9 cellular contexts compared by ENCODE assay signal in the genomic region with DNA sequence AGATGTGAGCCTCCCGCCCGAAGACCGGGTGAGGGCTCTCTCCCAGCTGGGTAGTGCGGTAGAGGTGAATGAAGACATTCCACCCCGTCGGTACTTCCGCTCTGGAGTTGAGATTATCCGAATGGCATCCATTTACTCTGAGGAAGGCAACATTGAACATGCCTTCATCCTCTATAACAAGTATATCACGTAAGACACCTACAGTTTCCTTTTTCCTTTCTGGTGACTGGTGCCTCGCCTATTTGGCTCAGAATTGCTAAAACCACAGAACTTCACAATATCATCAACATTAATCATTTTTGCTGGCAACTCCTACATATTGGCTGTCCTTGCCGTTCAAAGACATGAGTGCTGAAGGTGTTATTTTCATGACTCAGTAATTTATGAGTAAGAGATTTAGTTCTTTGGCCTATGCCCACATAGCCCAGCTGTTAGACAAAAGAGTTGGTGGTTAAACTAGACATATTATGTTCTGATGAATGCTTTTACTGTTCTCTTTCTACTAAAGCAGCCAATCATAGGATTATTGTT. TPM values are rescaled to one million over a fixed set of nuclear protein-coding genes. Genes with fewer than 3 reads are reported as not detected.
DNase-seq lines count a peak whose midpoint lies in the region; ATAC-seq lines count a peak whose summit lies in the region.
"Had no signal": no experiment of that assay in that cellular context is flagged by ENCODE, and none has a peak within 500 bp of the region (broad histone marks: within the 10 kb centered on the region; RNA-seq: fewer than 3 reads in every experiment).

No MANE protein-coding gene starts in this region.

- H3K4me3 Mint-ChIP-seq in T-helper 1 cell treated with Interleukin-12 subunit alpha and Interleukin-12 subunit beta and Interleukin-4 antibody, amounts not matched to agents 30 μg/mL and 1 μg/mL, for 36 hours, result peak overlapping the region; percentile 56
- peak overlapping the region; percentile 89 to 96 for H3K4me3 Mint-ChIP-seq in effector memory CD8-positive, alpha-beta T cell

- H3K36me3 Mint-ChIP-seq in T-helper 1 cell treated with Interleukin-12 subunit alpha and Interleukin-12 subunit beta and Interleukin-4 antibody, amounts not matched to agents 30 μg/mL and 1 μg/mL, for 36 hours (ENCODE audit: low read depth), result peaks cover 32% of the 10 kb centered on the region
- peaks cover 24% of the 10 kb centered on the region for H3K36me3 Mint-ChIP-seq in effector memory CD8-positive, alpha-beta T cell (ENCODE audit: insufficient read depth)

- intact Hi-C loops in posterior vena cava (cut with DNase I), result loop anchor here in 1 of 2 donors (5.0 kb wide), 1 partner anchor 61 kb away; the partner anchor contains the start of gene ACTG2

- peak; percentile 75 for DNase-seq in EH (ENCODE audit: low read depth)
- peak in 2 of 3 experiments; percentile 15 to 34 for DNase-seq in effector memory CD8-positive, alpha-beta T cell
- DNase-seq in skeletal muscle cell (ENCODE audit: low read depth), result peak; percentile 78
- DNase-seq in posterior vena cava (ENCODE audit: low spot score), result no peak
- DNase-seq in activated CD4-positive, CD25-positive, alpha-beta regulatory T cell (lab: John Stamatoyannopoulos, UW), result no peak
- DNase-seq: NCI-H82 had no signal

- peaks cover 5% of the 10 kb centered on the region for H3K9me3 Mint-ChIP-seq in T-helper 1 cell treated with Interleukin-12 subunit alpha and Interleukin-12 subunit beta and Interleukin-4 antibody, amounts not matched to agents 30 μg/mL and 1 μg/mL, for 36 hours
- no peaks in the 10 kb centered on the region for H3K9me3 Mint-ChIP-seq in effector memory CD8-positive, alpha-beta T cell

- no peaks in the 10 kb centered on the region for H3K27me3 Mint-ChIP-seq in T-helper 1 cell treated with Interleukin-12 subunit alpha and Interleukin-12 subunit beta and Interleukin-4 antibody, amounts not matched to agents 30 μg/mL and 1 μg/mL, for 36 hours (ENCODE audit: low read depth)
- no peaks in the 10 kb centered on the region for H3K27me3 Mint-ChIP-seq in effector memory CD8-positive, alpha-beta T cell

- H3K27ac Mint-ChIP-seq in T-helper 1 cell treated with Interleukin-12 subunit alpha and Interleukin-12 subunit beta and Interleukin-4 antibody, amounts not matched to agents 30 μg/mL and 1 μg/mL, for 36 hours, result peak overlapping the region; percentile 82
- peak overlapping the region; percentile 98 to 100 for H3K27ac Mint-ChIP-seq in effector memory CD8-positive, alpha-beta T cell

- ATAC-seq in effector memory CD8-positive, alpha-beta T cell (replicated peaks), result peak; percentile 64
- no peak for ATAC-seq in HG02973 (IDR thresholded peaks at IDR 0.05; ENCODE audit: unreplicated experiment)
- no peak for ATAC-seq in HG02623 (IDR thresholded peaks at IDR 0.05; ENCODE audit: unreplicated experiment)

- peaks cover 37% of the 10 kb centered on the region for H3K4me1 Mint-ChIP-seq in T-helper 1 cell treated with Interleukin-12 subunit alpha and Interleukin-12 subunit beta and Interleukin-4 antibody, amounts not matched to agents 30 μg/mL and 1 μg/mL, for 36 hours (ENCODE audit: low read depth)
- H3K4me1 Mint-ChIP-seq in effector memory CD8-positive, alpha-beta T cell (ENCODE audit: low read depth in 2 of 2), result peaks cover 43 to 47% of the 10 kb centered on the region in 2 donors

- H3K4me3 ChIP-seq in skeletal muscle cell (ENCODE audit: low read depth, low read length), result no peak overlapping the region

RNA-seq across cellular contexts. Expression of gene STAMBP, which starts 2.2 kb away (rescaled TPM):
- 10 to 100 TPM; 32.4 to 38.7 TPM for total RNA-seq in posterior vena cava

RNA-seq across cellular contexts. Expression of gene C2orf78, which starts 47.0 kb away (rescaled TPM):
- not detected for total RNA-seq in posterior vena cava

RNA-seq across cellular contexts. Expression of gene DUSP11, which starts 51.0 kb away (rescaled TPM):
- 10 to 100 TPM; 17.0 to 17.3 TPM for total RNA-seq in posterior vena cava

Comparison
In these comparisons a context has a peak if more than half of its experiments do, and no peak if none do; other contexts are left out.
1. DNase-seq: peak in EH (single experiment), effector memory CD8-positive, alpha-beta T cell (2 of 3) and skeletal muscle cell (single experiment); none in posterior vena cava (single experiment) and activated CD4-positive, CD25-positive, alpha-beta regulatory T cell (0 of 4).